ENCODE assay signal across 13 cellular contexts in genomic region chr11:2584812-2585565, GRCh38.
DNase-seq lines count a peak whose midpoint lies in the region; ATAC-seq and TF ChIP-seq lines count a peak whose summit lies in the region.
"Had no signal": no experiment of that assay in that cellular context is flagged by ENCODE, and none has a peak within 500 bp of the region (broad histone marks: within the 10 kb centered on the region; RNA-seq: fewer than 3 reads in every experiment).

No MANE protein-coding gene starts in this region.

- DNase-seq in Daoy (ENCODE audit: low read depth) = peak; percentile 0
- DNase-seq in RWPE2 (ENCODE audit: low spot score) = peak; percentile 59
- DNase-seq in left ventricle myocardium superior = peak; percentile 25
- peak; percentile 48 for DNase-seq in sciatic nerve (ENCODE audit: low spot score)
- no peak for DNase-seq in activated gamma-delta T cell treated with Interleukin-2 at 50 U/mL for 16 hours
- DNase-seq in colonic mucosa = no peak
- DNase-seq: CD4-positive, alpha-beta memory T cell; GDM1; NCI-H2029; NCI-H748 treated with DMSO at 0.1 percent for 48 hours; stimulated activated naive CD8-positive, alpha-beta T cell treated with anti-CD3 and anti-CD28 coated beads, Interleukin-15, Interleukin-2, amounts not matched to agents 100 U/mL and 50 U/mL, for 24 hours had no signal

- no peak overlapping the region for H3K27ac ChIP-seq in RWPE2 (ENCODE audit: poor library complexity, severe bottlenecking)
- H3K27ac ChIP-seq in colonic mucosa = no peak overlapping the region

- no peaks in the 10 kb centered on the region for H3K27me3 ChIP-seq in RWPE2 (ENCODE audit: insufficient read depth, poor library complexity, severe bottlenecking)
- H3K27me3 ChIP-seq in colonic mucosa = no peaks in the 10 kb centered on the region

- H3K4me1 ChIP-seq in RWPE2 (ENCODE audit: insufficient read depth, poor library complexity, severe bottlenecking) (no peaks in the 10 kb centered on the region), colonic mucosa (no peaks in the 10 kb centered on the region)

- H3K4me3 ChIP-seq in RWPE2 (ENCODE audit: severe bottlenecking) = no peak overlapping the region
- H3K4me3 ChIP-seq in colonic mucosa = no peak overlapping the region

- H3K9me3 ChIP-seq in RWPE2 (ENCODE audit: severe bottlenecking) (no peaks in the 10 kb centered on the region), colonic mucosa (no peaks in the 10 kb centered on the region)

- H3K36me3 ChIP-seq in RWPE2 (ENCODE audit: low read depth) (no peaks in the 10 kb centered on the region), colonic mucosa (no peaks in the 10 kb centered on the region)

- intact Hi-C loops in left ventricle myocardium superior (cut with micrococcal nuclease) = no loop called here
- intact Hi-C loops in sciatic nerve (cut with DNase I) = no loop called here
- intact Hi-C loops in colonic mucosa (cut with DNase I) = no loop called here

- H3K9ac ChIP-seq in colonic mucosa (ENCODE audit: low read depth in 2 of 2, low read length in 2 of 2) = no peak overlapping the region

- ATAC-seq in RWPE2 (ENCODE audit: low read depth) (no peak), left ventricle myocardium superior (no peak), sciatic nerve (no peak), HG03175 (IDR thresholded peaks at IDR 0.05; ENCODE audit: unreplicated experiment) (no peak)
- ATAC-seq: HCT116; stimulated activated naive CD8-positive, alpha-beta T cell treated with anti-CD3 and anti-CD28 coated beads, Interleukin-15, Interleukin-2, amounts not matched to agents 100 U/mL and 50 U/mL, for 24 hours had no signal

- no peak for TF ChIP-seq CTCF in RWPE2 (IDR thresholded peaks at IDR 0.05; ENCODE audit: poor library complexity, severe bottlenecking)
- no peak for TF ChIP-seq CTCF in colonic mucosa (IDR thresholded peaks at IDR 0.05)

Comparison
In these comparisons a context has a peak if more than half of its experiments do, and no peak if none do; other contexts are left out.
1. DNase-seq: peak in Daoy (single experiment), RWPE2 (single experiment), left ventricle myocardium superior (single experiment) and sciatic nerve (single experiment); none in activated gamma-delta T cell treated with Interleukin-2 at 50 U/mL for 16 hours (single experiment) and colonic mucosa (single experiment).